7 cellular contexts compared by ENCODE assay signal in the genomic region with DNA sequence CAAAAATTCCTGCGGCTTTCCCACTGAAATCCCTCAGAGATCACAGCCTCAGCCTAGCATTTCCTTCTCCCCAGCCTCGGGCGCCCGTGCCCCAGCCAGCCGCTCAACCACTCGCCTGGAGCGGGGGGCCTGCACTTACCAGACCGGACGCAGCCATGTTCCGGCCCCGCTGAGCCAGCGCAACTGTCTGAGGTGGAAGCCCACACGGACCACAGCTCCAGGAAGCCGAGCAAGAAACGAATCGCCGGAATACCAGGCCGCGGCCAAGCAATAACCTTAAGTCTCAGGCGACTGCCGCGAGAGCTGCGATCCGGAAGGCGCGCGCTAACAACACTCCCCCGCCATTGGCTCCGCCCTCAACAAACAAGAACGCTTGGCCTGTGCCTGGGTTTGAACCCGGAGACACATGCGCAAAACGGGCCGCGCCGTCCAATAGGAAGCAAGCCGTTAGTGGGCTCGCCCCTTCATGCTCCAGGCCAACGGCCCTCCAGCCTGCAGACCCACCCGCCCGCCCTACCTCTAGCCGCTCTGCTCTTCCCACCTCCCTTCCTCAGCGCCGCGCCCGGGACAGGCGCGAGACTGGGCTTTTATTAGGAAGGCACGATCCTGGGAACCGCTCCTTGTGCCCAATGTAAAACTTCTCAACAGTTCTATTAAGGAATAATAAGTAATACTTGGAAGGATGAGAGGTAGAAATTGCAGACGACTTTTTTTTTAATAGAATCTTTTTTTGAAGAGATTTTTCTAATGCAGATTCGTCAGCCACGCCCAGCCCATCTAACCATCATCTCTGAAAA.
DNase-seq lines count a peak whose midpoint lies in the region; ATAC-seq and TF ChIP-seq lines count a peak whose summit lies in the region.

A gene with protein sequence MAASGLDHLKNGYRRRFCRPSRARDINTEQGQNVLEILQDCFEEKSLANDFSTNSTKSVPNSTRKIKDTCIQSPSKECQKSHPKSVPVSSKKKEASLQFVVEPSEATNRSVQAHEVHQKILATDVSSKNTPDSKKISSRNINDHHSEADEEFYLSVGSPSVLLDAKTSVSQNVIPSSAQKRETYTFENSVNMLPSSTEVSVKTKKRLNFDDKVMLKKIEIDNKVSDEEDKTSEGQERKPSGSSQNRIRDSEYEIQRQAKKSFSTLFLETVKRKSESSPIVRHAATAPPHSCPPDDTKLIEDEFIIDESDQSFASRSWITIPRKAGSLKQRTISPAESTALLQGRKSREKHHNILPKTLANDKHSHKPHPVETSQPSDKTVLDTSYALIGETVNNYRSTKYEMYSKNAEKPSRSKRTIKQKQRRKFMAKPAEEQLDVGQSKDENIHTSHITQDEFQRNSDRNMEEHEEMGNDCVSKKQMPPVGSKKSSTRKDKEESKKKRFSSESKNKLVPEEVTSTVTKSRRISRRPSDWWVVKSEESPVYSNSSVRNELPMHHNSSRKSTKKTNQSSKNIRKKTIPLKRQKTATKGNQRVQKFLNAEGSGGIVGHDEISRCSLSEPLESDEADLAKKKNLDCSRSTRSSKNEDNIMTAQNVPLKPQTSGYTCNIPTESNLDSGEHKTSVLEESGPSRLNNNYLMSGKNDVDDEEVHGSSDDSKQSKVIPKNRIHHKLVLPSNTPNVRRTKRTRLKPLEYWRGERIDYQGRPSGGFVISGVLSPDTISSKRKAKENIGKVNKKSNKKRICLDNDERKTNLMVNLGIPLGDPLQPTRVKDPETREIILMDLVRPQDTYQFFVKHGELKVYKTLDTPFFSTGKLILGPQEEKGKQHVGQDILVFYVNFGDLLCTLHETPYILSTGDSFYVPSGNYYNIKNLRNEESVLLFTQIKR (minus strand): TSS at position 305 of the 797 bp plus-strand sequence. CDS start 148 bp downstream, at position 157.

- TF ChIP-seq CTCF in retinal pigment epithelial cell (conservative IDR thresholded peaks at IDR 0.05; ENCODE audit: low read depth, low read length) = no peak

- DNase-seq in NCI-H2081 (lab: John Stamatoyannopoulos, UW) = peak; percentile 92 to 95
- peak; percentile 92 for DNase-seq in T1000 (lab: John Stamatoyannopoulos, UW)
- peak; percentile 99 for DNase-seq in astrocyte of the hippocampus (ENCODE audit: low read depth, low spot score)
- peak; percentile 94 for DNase-seq in hippocampal formation (lab: John Stamatoyannopoulos, UW)
- peak; percentile 94 for DNase-seq in retinal pigment epithelial cell (ENCODE audit: low read depth)

- ATAC-seq in GM18508 (IDR thresholded peaks at IDR 0.05; ENCODE audit: insufficient read depth, unreplicated experiment) (peak; percentile 93), HG03025 (IDR thresholded peaks at IDR 0.05; ENCODE audit: low FRiP score, unreplicated experiment) (peak; percentile 97)

- H3K4me3 ChIP-seq in retinal pigment epithelial cell (ENCODE audit: low read length) = peak within 1 kb of the TSS; percentile 90

Comparison
In these comparisons a context has a peak if more than half of its experiments do, and no peak if none do; other contexts are left out.
1. Peak in every context shown above with its lines: DNase-seq, ATAC-seq and H3K4me3 ChIP-seq.